In genomic region chr3:71219744-71220638, GRCh38 we compare ENCODE assay signal across 7 cellular contexts.
DNase-seq lines count a peak whose midpoint lies in the region; ATAC-seq and TF ChIP-seq lines count a peak whose summit lies in the region.

No MANE protein-coding gene starts in this region.

- no peak overlapping the region for H2AFZ ChIP-seq in hepatocyte

- no peaks in the 10 kb centered on the region for H3K4me1 ChIP-seq in hepatocyte (ENCODE audit: insufficient read depth)

- 93% methylated on average over 7 of the region's 7 CpGs for WGBS in hepatocyte (ENCODE audit: low lambda C conversion rate, missing lambda C conversion rate)

- CTCF ChIA-PET in activated CD4-positive, alpha-beta T cell treated with anti-CD3 and anti-CD28 coated beads, Interleukin-2, amount 10 ng/mL, durations not matched to agents 7 days and 5 days (lab: Charles Lee), result interaction anchor here (0.6 kb wide), 1 partner anchor 243 kb away, joined by 3 read pairs; no protein-coding TSS in a partner anchor

- peaks cover 13% of the 10 kb centered on the region for H3K9me3 Mint-ChIP-seq in activated CD4-positive, alpha-beta T cell treated with anti-CD3 and anti-CD28 coated beads, Interleukin-2, amount 10 ng/mL, durations not matched to agents 7 days and 5 days

- H3K27ac Mint-ChIP-seq in activated CD4-positive, alpha-beta T cell treated with anti-CD3 and anti-CD28 coated beads, Interleukin-2, amount 10 ng/mL, durations not matched to agents 7 days and 5 days, result no peak overlapping the region

- no peaks in the 10 kb centered on the region for H3K27me3 ChIP-seq in hepatocyte

- no peaks in the 10 kb centered on the region for H3K9me3 ChIP-seq in hepatocyte (ENCODE audit: low read depth)

- H3K9me2 ChIP-seq in hepatocyte (replicated peaks; ENCODE audit: insufficient read depth), result no peaks in the 10 kb centered on the region

- H3K4me2 ChIP-seq in hepatocyte, result no peak overlapping the region

- peaks cover 5% of the 10 kb centered on the region for H3K27me3 Mint-ChIP-seq in activated CD4-positive, alpha-beta T cell treated with anti-CD3 and anti-CD28 coated beads, Interleukin-2, amount 10 ng/mL, durations not matched to agents 7 days and 5 days

- DNase-seq in GM19240 (ENCODE audit: insufficient read length, low spot score), result peak; percentile 14
- DNase-seq in activated CD4-positive, alpha-beta T cell treated with anti-CD3 and anti-CD28 coated beads, Interleukin-2, amount 10 ng/mL, durations not matched to agents 7 days and 5 days, result peak; percentile 40
- DNase-seq in stimulated activated CD4-positive, alpha-beta T cell treated with anti-CD3 and anti-CD28 coated beads, Interleukin-4, amount 100 ng/mL, for 4 hours, result peak; percentile 24 to 56
- no peak for DNase-seq in retina
- DNase-seq in hepatocyte (ENCODE audit: low spot score), result no peak
- DNase-seq in AG08396 (ENCODE audit: low spot score), result no peak

- POLR2A ChIA-PET in activated CD4-positive, alpha-beta T cell treated with anti-CD3 and anti-CD28 coated beads, Interleukin-2, amount 10 ng/mL, durations not matched to agents 7 days and 5 days (lab: Charles Lee), result no interaction called here

- H3K79me2 ChIP-seq in hepatocyte, result peaks cover 77% of the 10 kb centered on the region

- ATAC-seq in HG02870 (IDR thresholded peaks at IDR 0.05; ENCODE audit: unreplicated experiment), result peak; percentile 98

- H3K4me1 Mint-ChIP-seq in activated CD4-positive, alpha-beta T cell treated with anti-CD3 and anti-CD28 coated beads, Interleukin-2, amount 10 ng/mL, durations not matched to agents 7 days and 5 days, result peaks cover 18% of the 10 kb centered on the region

- TF ChIP-seq CTCF in hepatocyte (IDR thresholded peaks at IDR 0.05; ENCODE audit: poor library complexity), result no peak

- H3K4me3 Mint-ChIP-seq in activated CD4-positive, alpha-beta T cell treated with anti-CD3 and anti-CD28 coated beads, Interleukin-2, amount 10 ng/mL, durations not matched to agents 7 days and 5 days, result no peak overlapping the region

- peaks cover 12% of the 10 kb centered on the region for H3K36me3 Mint-ChIP-seq in activated CD4-positive, alpha-beta T cell treated with anti-CD3 and anti-CD28 coated beads, Interleukin-2, amount 10 ng/mL, durations not matched to agents 7 days and 5 days (ENCODE audit: low read depth)

- no peak overlapping the region for H3K4me3 ChIP-seq in hepatocyte

- no peaks in the 10 kb centered on the region for H4K20me1 ChIP-seq in hepatocyte (ENCODE audit: insufficient read depth, poor library complexity, severe bottlenecking)

- H3K36me3 ChIP-seq in hepatocyte (replicated peaks; ENCODE audit: insufficient read depth, low read depth), result no peaks in the 10 kb centered on the region

- H3K27ac ChIP-seq in hepatocyte, result no peak overlapping the region

Comparison
In these comparisons a context has a peak if more than half of its experiments do, and no peak if none do; other contexts are left out.
1. DNase-seq: peak in GM19240 (single experiment), activated CD4-positive, alpha-beta T cell treated with anti-CD3 and anti-CD28 coated beads, Interleukin-2, amount 10 ng/mL, durations not matched to agents 7 days and 5 days (single experiment) and stimulated activated CD4-positive, alpha-beta T cell treated with anti-CD3 and anti-CD28 coated beads, Interleukin-4, amount 100 ng/mL, for 4 hours (2 of 2); none in retina (single experiment), hepatocyte (single experiment) and AG08396 (single experiment).